In genomic region chr19:56258272-56258671, GRCh38 we compare ENCODE assay signal across 37 cellular contexts. TPM values are rescaled to one million over a fixed set of nuclear protein-coding genes. Genes with fewer than 3 reads are reported as not detected.
"Had no signal": no experiment of that assay in that cellular context is flagged by ENCODE, and none has a peak within 500 bp of the region (broad histone marks: within the 10 kb centered on the region; RNA-seq: fewer than 3 reads in every experiment).

No MANE protein-coding gene starts in this region.

- FAIRE-seq: astrocyte, bronchial epithelial cell had no signal

- H3K4me1 ChIP-seq: adrenal gland, ascending aorta, body of pancreas, breast epithelium had no signal

- H3K36me3 ChIP-seq: adrenal gland, ascending aorta, brain microvascular endothelial cell, breast epithelium, cardiac muscle cell had no signal

- H3K27me3 ChIP-seq: adrenal gland, ascending aorta, body of pancreas, brain microvascular endothelial cell, breast epithelium, cardiac muscle cell had no signal

- H3K4me3 ChIP-seq: adrenal gland, ascending aorta, body of pancreas, breast epithelium, cardiac muscle cell had no signal

- DNase-seq: activated effector memory CD4-positive, alpha-beta T cell treated with anti-CD3 and anti-CD28 coated beads, Interleukin-2, amount 50 U/mL, for 16 hours; activated effector memory CD4-positive, alpha-beta T cell treated with Interleukin-2 at 50 U/mL for 16 hours; activated gamma-delta T cell; activated gamma-delta T cell treated with Interleukin-2 at 50 U/mL for 16 hours; activated naive CD4-positive, alpha-beta T cell; activated naive CD4-positive, alpha-beta T cell treated with anti-CD3 and anti-CD28 coated beads for 36 hours; activated naive CD4-positive, alpha-beta T cell treated with anti-CD3 and anti-CD28 coated beads, Interleukin-2, amount 10 ng/mL, durations not matched to agents 7 days and 5 days; activated naive CD4-positive, alpha-beta T cell treated with anti-CD3 and anti-CD28 coated beads, Interleukin-2, amount 50 U/mL, for 16 hours; activated naive CD4-positive, alpha-beta T cell treated with Interleukin-2 at 50 U/mL for 16 hours; activated naive CD8-positive, alpha-beta T cell treated with anti-CD3 and anti-CD28 coated beads for 36 hours; activated naive CD8-positive, alpha-beta T cell treated with anti-CD3 and anti-CD28 coated beads, Interleukin-2, amount 10 ng/mL, durations not matched to agents 7 days and 5 days; activated naive CD8-positive, alpha-beta T cell treated with anti-CD3 and anti-CD28 coated beads, Interleukin-2, amount 50 U/mL, for 24 hours; activated T-cell treated with anti-CD3 and anti-CD28 coated beads, Interleukin-2, amount 50 U/mL, for 1 hour; activated T-cell treated with anti-CD3 and anti-CD28 coated beads, Interleukin-2, amount 50 U/mL, for 24 hours; activated T-cell treated with anti-CD3 and anti-CD28 coated beads, Interleukin-2, amount 50 U/mL, for 4 hours; activated T-cell treated with anti-CD3 and anti-CD28 coated beads, Interleukin-2, amount 50 U/mL, for 48 hours; activated T-cell treated with anti-CD3 and anti-CD28 coated beads, Interleukin-2, amount 50 U/mL, for 72 hours; adrenal gland; amniotic stem cell; aorta; body of pancreas; brain microvascular endothelial cell; central memory CD4-positive, alpha-beta T cell; cerebellar nuclear complex had no signal

- ATAC-seq: activated naive CD4-positive, alpha-beta T cell treated with anti-CD3 and anti-CD28 coated beads, Interleukin-2, amount 50 U/mL, for 72 hours; activated naive CD8-positive, alpha-beta T cell treated with anti-CD3 and anti-CD28 coated beads, Interleukin-2, amount 50 U/mL, for 24 hours; activated T-cell treated with anti-CD3 and anti-CD28 coated beads, Interleukin-2, amount 50 U/mL, for 4 hours; activated T-cell treated with anti-CD3 and anti-CD28 coated beads, Interleukin-2, amount 50 U/mL, for 72 hours; activated T-helper 17 cell treated with anti-CD3 and anti-CD28 coated beads, Interleukin-2, amount 50 U/mL, for 72 hours; body of pancreas had no signal

- H3K9me3 ChIP-seq: adrenal gland, ascending aorta, body of pancreas, breast epithelium had no signal

- H3K27ac ChIP-seq: adrenal gland, ascending aorta, body of pancreas, brain microvascular endothelial cell, breast epithelium, cardiac muscle cell had no signal

RNA-seq across cellular contexts. Expression of gene EDDM13, which starts 14.3 kb away (rescaled TPM):
- total RNA-seq: aorta, ascending aorta, astrocyte, body of pancreas, bronchial epithelial cell, cardiac muscle cell, cardiac septum, cerebellum, chondrocyte had no signal
- polyA plus RNA-seq: aorta had no signal

RNA-seq across cellular contexts. Expression of gene ZSCAN5C, which starts 56.2 kb away (rescaled TPM):
- total RNA-seq: activated naive CD4-positive, alpha-beta T cell treated with anti-CD3 and anti-CD28 coated beads for 36 hours; activated naive CD4-positive, alpha-beta T cell treated with anti-CD3 and anti-CD28 coated beads, Interleukin-2, amount 50 U/mL, for 72 hours; activated naive CD8-positive, alpha-beta T cell treated with anti-CD3 and anti-CD28 coated beads for 36 hours; activated naive CD8-positive, alpha-beta T cell treated with anti-CD3 and anti-CD28 coated beads, Interleukin-2, amount 10 ng/mL, durations not matched to agents 7 days and 5 days; activated T-cell treated with anti-CD3 and anti-CD28 coated beads, Interleukin-2, amount 50 U/mL, for 4 hours; activated T-cell treated with anti-CD3 and anti-CD28 coated beads, Interleukin-2, amount 50 U/mL, for 72 hours; activated T-helper 1 cell treated with anti-CD3 and anti-CD28 coated beads, Interleukin-12 subunit alpha, Interleukin-12 subunit beta, Interleukin-2, Interleukin-4 antibody, amounts not matched to agents 30 ng/mL and 10 ng/mL and 1 ng/mL, durations not matched to agents 14 hours and 24 hours and 36 hours; activated T-helper 17 cell treated with anti-CD3 and anti-CD28 coated beads, Interleukin-2, amount 50 U/mL, for 72 hours; activated T-helper 2 cell treated with anti-CD3 and anti-CD28 coated beads, Interferon-gamma antibody, Interleukin-2, Interleukin-4, amounts not matched to agents 10 μg/mL and 5 μg/mL and 100 μg/mL, durations not matched to agents 14 hours and 24 hours and 36 hours; adrenal gland; aorta; ascending aorta; astrocyte; body of pancreas; breast epithelium; bronchial epithelial cell; cardiac muscle cell; cardiac septum; cerebellum; chondrocyte had no signal
- polyA plus RNA-seq: adipose tissue, adrenal gland, aorta, cardiac muscle cell had no signal
